8 cellular contexts compared by ENCODE assay signal in genomic region chr7:131507592-131508331, GRCh38. TPM values are rescaled to one million over a fixed set of nuclear protein-coding genes. Genes with fewer than 3 reads are reported as not detected.
DNase-seq lines count a peak whose midpoint lies in the region; ATAC-seq and TF ChIP-seq lines count a peak whose summit lies in the region.

No MANE protein-coding gene starts in this region.

- H3K4me2 ChIP-seq in OCI-LY7 (ENCODE audit: low read length) = no peak overlapping the region

- CTCF ChIA-PET in OCI-LY7 (lab: Charles Lee; ENCODE audit: unreplicated experiment) = interaction anchor here (0.5 to 0.7 kb wide), 2 partner anchors 15 to 36 kb away, joined by 3 read pairs; no protein-coding TSS in a partner anchor

- H3K79me2 ChIP-seq in OCI-LY7 (ENCODE audit: insufficient read depth, low read depth, low read length) = no peaks in the 10 kb centered on the region

- no peak for TF ChIP-seq POLR2A in erythroblast (IDR thresholded peaks at IDR 0.05; ENCODE audit: low read length)

- POLR2A ChIA-PET in OCI-LY7 (lab: Charles Lee) = interaction anchor here (0.6 to 1.1 kb wide), 3 partner anchors 14 to 627 kb away, joined by 3 read pairs; no protein-coding TSS in a partner anchor

- H3K4me3 ChIP-seq in OCI-LY7 (ENCODE audit: low read depth, low read length, poor library complexity, severe bottlenecking) = no peak overlapping the region

- H3K36me3 Mint-ChIP-seq in naive B cell = no peaks in the 10 kb centered on the region

- H2AFZ ChIP-seq in OCI-LY7 (ENCODE audit: low read length) = no peak overlapping the region

- peak overlapping the region in 2 of 8 donors; percentile 13 to 21 for H3K4me3 Mint-ChIP-seq in naive B cell

- no peaks in the 10 kb centered on the region for H3K9me2 ChIP-seq in OCI-LY7 (ENCODE audit: insufficient read depth, low read length)

- intact Hi-C loops in OCI-LY7 (cut with micrococcal nuclease; ENCODE audit: unreplicated experiment) = loop anchor here (1.0 to 10.0 kb wide), 2 partner anchors 147 to 663 kb away; no protein-coding TSS in a partner anchor

- no TSS peak for BruUV-seq in OCI-LY7 (replicated peaks; lab: Mats Ljungman, UMichigan)

- peaks cover 14 to 21% (median 17%) of the 10 kb centered on the region in 3 donors for H3K4me1 Mint-ChIP-seq in naive B cell

- DNase-seq in C1 segment of cervical spinal cord (lab: John Stamatoyannopoulos, UW) = peak in 13 of 14 donors; percentile 17 to 74 (median 58)
- DNase-seq in HUDEP-2 (lab: John Stamatoyannopoulos, UW; ENCODE audit: unreplicated experiment in 76 of 76) = peak in 65 of 76 experiments; percentile 4 to 77 (median 54)
- DNase-seq in OCI-LY7 (ENCODE audit: low spot score) = peak; percentile 73
- peak; percentile 94 for DNase-seq in activated CD8-positive, alpha-beta memory T cell treated with anti-CD3 and anti-CD28 coated beads, Interleukin-2, amount 50 U/mL, for 48 hours
- peak; percentile 57 to 79 for DNase-seq in erythroblast (lab: John Stamatoyannopoulos, UW)
- DNase-seq in naive B cell = peak; percentile 60
- peak; percentile 68 for DNase-seq in stimulated activated CD8-positive, alpha-beta memory T cell treated with anti-CD3 and anti-CD28 coated beads, Interleukin-7, amount 100 ng/mL, for 24 hours (ENCODE audit: low read depth)

- H3K27ac Mint-ChIP-seq in naive B cell = peak overlapping the region in 2 of 6 donors; percentile 55 to 85

- H3K9me3 ChIP-seq in OCI-LY7 (ENCODE audit: low read length) = no peaks in the 10 kb centered on the region

- peaks cover 4% of the 10 kb centered on the region for H3K4me1 ChIP-seq in OCI-LY7 (ENCODE audit: insufficient read depth, low read length, poor library complexity, severe bottlenecking)

- H4K20me1 ChIP-seq in OCI-LY7 (ENCODE audit: insufficient read depth, low read length) = peaks cover 3% of the 10 kb centered on the region; the same call in 1 of the 2 replicates

- no peak overlapping the region for H3K27ac ChIP-seq in OCI-LY7 (ENCODE audit: low read depth, low read length, poor library complexity, severe bottlenecking)

- H3K9me3 Mint-ChIP-seq in naive B cell = no peaks in the 10 kb centered on the region

- no peaks in the 10 kb centered on the region for H3K36me3 ChIP-seq in OCI-LY7 (ENCODE audit: insufficient read depth, low read length)

- H3K27me3 Mint-ChIP-seq in naive B cell = peaks cover 6 to 20% (median 7%) of the 10 kb centered on the region in 3 donors

- TF ChIP-seq CTCF in OCI-LY7 (conservative IDR thresholded peaks at IDR 0.05; ENCODE audit: low read length) = peak; percentile 92

- ATAC-seq in GM19324 (IDR thresholded peaks at IDR 0.05; ENCODE audit: low FRiP score, unreplicated experiment) (peak; percentile 53), naive B cell (ENCODE audit: low read depth in 2 of 2) (peak; percentile 86 to 87)

RNA-seq across cellular contexts. Expression of gene PODXL, which starts 48.7 kb away (rescaled TPM):
- total RNA-seq in OCI-LY7 (2014; rRNA removed; shearing (Covaris generic)) = 0.31 and 0.32 TPM in 2 replicates
- 2.1 and 2.2 TPM in 2 replicates for total RNA-seq in OCI-LY7 (2022)
- under 1 TPM in 5 of 6 donors, not detected in 1; 0.12 to 0.90 (median 0.68) TPM for polyA plus RNA-seq in naive B cell (ENCODE audit: low read depth in 6 of 6)
